Comparison of ENCODE assay signal across 10 cellular contexts in genomic region chrX:27622883-27623282, GRCh38. TPM values are rescaled to one million over a fixed set of nuclear protein-coding genes. Genes with fewer than 3 reads are reported as not detected.
"Had no signal": no experiment of that assay in that cellular context is flagged by ENCODE, and none has a peak within 500 bp of the region (broad histone marks: within the 10 kb centered on the region; RNA-seq: fewer than 3 reads in every experiment).

No MANE protein-coding gene starts in this region.

- H2AFZ ChIP-seq: GM23338 had no signal

- DNase-seq: H9, HCEC 1CT, IMR-90, KG1 had no signal

- H3K4me2 ChIP-seq: GM23338 had no signal

- FAIRE-seq: H1, H54, HTR-8/SVneo, K562 had no signal

- ATAC-seq: GM23338, K562 had no signal

- H3K4me3 ChIP-seq: GM23338, K562 had no signal

RNA-seq across cellular contexts. Expression of gene DCAF8L2, which starts 32.7 kb away (rescaled TPM):
- total RNA-seq: GM23338, H1, H9, HT-29, IMR-90, K562 had no signal
- polyA plus RNA-seq: GM23338, H1, IMR-90, K562 had no signal
